In genomic region chr10:97333351-97333600, GRCh38 we compare ENCODE assay signal across 1 cellular context.
TF ChIP-seq lines count a peak whose summit lies in the region.

No MANE protein-coding gene starts in this region.

TF ChIP-seq in IMR-90, 13 proteins besides CTCF, POLR2A, EP300 and RAD21:
- TF ChIP-seq CEBPB (IDR thresholded peaks at IDR 0.05; ENCODE audit: low read depth, low read length) = no peak
- TF ChIP-seq MAZ (IDR thresholded peaks at IDR 0.05; ENCODE audit: borderline replicate concordance, low read depth, low read length) = 0 out of 2 replicates have a peak, but pooled peaks have one; percentile 4
